15 cellular contexts compared by ENCODE assay signal in the genomic region with DNA sequence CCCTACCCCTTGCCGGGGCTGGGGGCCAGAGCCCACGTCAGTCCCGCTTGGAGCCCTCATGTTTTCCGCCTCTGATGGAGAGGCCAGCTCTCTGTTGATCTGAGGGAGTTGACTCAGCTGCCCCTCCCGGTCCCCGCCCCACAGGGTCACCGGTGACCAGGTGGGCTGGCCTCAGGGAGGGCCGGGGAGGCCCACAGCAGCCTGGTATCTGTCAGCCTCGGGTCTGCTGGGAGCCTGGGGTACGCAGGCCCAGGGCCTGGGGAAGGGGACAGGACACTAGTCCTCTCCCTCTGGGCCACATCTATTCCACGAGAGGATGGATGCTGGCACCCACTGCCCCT.
A peak's percentile ranks its signal among the peaks of the same experiment; 100 is the strongest.
DNase-seq lines count a peak whose midpoint lies in the region; ATAC-seq lines count a peak whose summit lies in the region.
"Had no signal": no experiment of that assay in that cellular context is flagged by ENCODE, and none has a peak within 500 bp of the region (broad histone marks: within the 10 kb centered on the region; RNA-seq: fewer than 3 reads in every experiment).

No MANE protein-coding gene starts in this region.

- H3K27ac Mint-ChIP-seq in stimulated activated naive CD8-positive, alpha-beta T cell treated with anti-CD3 and anti-CD28 coated beads, Interleukin-15, amount 100 ng/mL, for 72 hours: no peak overlapping the region
- H3K27ac Mint-ChIP-seq: CD4-positive, alpha-beta T cell; IgD-negative memory B cell had no signal

- peaks cover 30% of the 10 kb centered on the region for H3K4me1 ChIP-seq in mesodermal cell (ENCODE audit: control insufficient read depth, insufficient read depth, low read length, poor library complexity, severe bottlenecking)

- peaks cover 5% of the 10 kb centered on the region for H3K9me3 ChIP-seq in mesodermal cell (ENCODE audit: control insufficient read depth, low read length)

- H3K36me3 ChIP-seq in mesodermal cell (ENCODE audit: control insufficient read depth, insufficient read depth, low read length): no peaks in the 10 kb centered on the region

- no peak for DNase-seq in stimulated activated naive CD8-positive, alpha-beta T cell treated with anti-CD3 and anti-CD28 coated beads, Interleukin-15, amount 100 ng/mL, for 72 hours
- no peak for DNase-seq in stimulated activated naive CD8-positive, alpha-beta T cell treated with anti-CD3 and anti-CD28 coated beads, Interleukin-15, Interleukin-2, amounts not matched to agents 100 U/mL and 50 U/mL, for 24 hours
- DNase-seq in SHP77 (lab: John Stamatoyannopoulos, UW) (peak; percentile 68 to 84), NCI-H2107 (lab: John Stamatoyannopoulos, UW) (no peak), GOT3 (lab: John Stamatoyannopoulos, UW) (no peak), foreskin melanocyte (no peak)
- no peak for DNase-seq in stimulated activated CD4-positive, alpha-beta T cell treated with anti-CD3 and anti-CD28 coated beads, Interleukin-4, amount 100 ng/mL, for 4 hours
- DNase-seq: AML-193; CD4-positive, alpha-beta T cell; MV-4-11; NCI-H146; NCI-H345; NCI-H526 treated with DMSO at 0.1 percent for 48 hours had no signal

- H3K27me3 Mint-ChIP-seq in stimulated activated naive CD8-positive, alpha-beta T cell treated with anti-CD3 and anti-CD28 coated beads, Interleukin-15, amount 100 ng/mL, for 72 hours: no peaks in the 10 kb centered on the region
- H3K27me3 Mint-ChIP-seq: CD4-positive, alpha-beta T cell had no signal

- H3K9me3 Mint-ChIP-seq in stimulated activated naive CD8-positive, alpha-beta T cell treated with anti-CD3 and anti-CD28 coated beads, Interleukin-15, amount 100 ng/mL, for 72 hours: no peaks in the 10 kb centered on the region
- H3K9me3 Mint-ChIP-seq: CD4-positive, alpha-beta T cell; IgD-negative memory B cell had no signal

- no peak overlapping the region for H3K4me3 Mint-ChIP-seq in stimulated activated naive CD8-positive, alpha-beta T cell treated with anti-CD3 and anti-CD28 coated beads, Interleukin-15, amount 100 ng/mL, for 72 hours
- H3K4me3 Mint-ChIP-seq: CD4-positive, alpha-beta T cell; IgD-negative memory B cell had no signal

- WGBS in mesodermal cell (ENCODE audit: insufficient coverage in 2 of 2), 2 experiments: 83 to 87% methylated on average over 10 to 11 of the region's 11 CpGs

- H3K4me3 ChIP-seq in mesodermal cell (ENCODE audit: extremely low read depth, insufficient read depth, low read length, poor library complexity, severe bottlenecking): no peak overlapping the region

- peak; percentile 40 for ATAC-seq in stimulated activated naive CD8-positive, alpha-beta T cell treated with anti-CD3 and anti-CD28 coated beads, Interleukin-15, amount 100 ng/mL, for 72 hours
- ATAC-seq in stimulated activated naive CD8-positive, alpha-beta T cell treated with anti-CD3 and anti-CD28 coated beads, Interleukin-15, Interleukin-2, amounts not matched to agents 100 U/mL and 50 U/mL, for 24 hours: no peak

- H3K27ac ChIP-seq in mesodermal cell (ENCODE audit: low read depth, low read length, severe bottlenecking): peak overlapping the region; percentile 66

- H3K4me1 Mint-ChIP-seq in stimulated activated naive CD8-positive, alpha-beta T cell treated with anti-CD3 and anti-CD28 coated beads, Interleukin-15, amount 100 ng/mL, for 72 hours: peaks cover 6% of the 10 kb centered on the region
- H3K4me1 Mint-ChIP-seq: IgD-negative memory B cell had no signal

Comparison
In these comparisons a context has a peak if more than half of its experiments do, and no peak if none do; other contexts are left out.
1. DNase-seq: peak in SHP77 (2 of 2); none in stimulated activated naive CD8-positive, alpha-beta T cell treated with anti-CD3 and anti-CD28 coated beads, Interleukin-15, amount 100 ng/mL, for 72 hours (0 of 2), stimulated activated naive CD8-positive, alpha-beta T cell treated with anti-CD3 and anti-CD28 coated beads, Interleukin-15, Interleukin-2, amounts not matched to agents 100 U/mL and 50 U/mL, for 24 hours (single experiment), NCI-H2107 (single experiment), GOT3 (single experiment), stimulated activated CD4-positive, alpha-beta T cell treated with anti-CD3 and anti-CD28 coated beads, Interleukin-4, amount 100 ng/mL, for 4 hours (0 of 2) and foreskin melanocyte (single experiment).